1 cellular context compared by ENCODE assay signal in genomic region chr15:40293006-40293405, GRCh38.
TF ChIP-seq lines count a peak whose summit lies in the region.

No MANE protein-coding gene starts in this region.

TF ChIP-seq in IMR-90, 13 proteins besides CTCF, POLR2A, EP300 and RAD21 (continued from another document):
- TF ChIP-seq MAFK (IDR thresholded peaks at IDR 0.05; ENCODE audit: low read depth, low read length), result no peak
- no peak for TF ChIP-seq FOS (IDR thresholded peaks at IDR 0.05; ENCODE audit: low read depth, low read length)
- no peak for TF ChIP-seq NFE2L2 (IDR thresholded peaks at IDR 0.05; ENCODE audit: low read depth, low read length)
- no peak for TF ChIP-seq USF2 (IDR thresholded peaks at IDR 0.05; ENCODE audit: low read depth, low read length)
- TF ChIP-seq CHD1 (IDR thresholded peaks at IDR 0.05; ENCODE audit: low read depth, low read length), result no peak
- TF ChIP-seq CEBPB (IDR thresholded peaks at IDR 0.05; ENCODE audit: low read depth, low read length), result no peak
- no peak for TF ChIP-seq ELK1 (IDR thresholded peaks at IDR 0.05; ENCODE audit: borderline replicate concordance, low read depth, low read length)
- no peak for TF ChIP-seq BHLHE40 (IDR thresholded peaks at IDR 0.05; ENCODE audit: low read depth, low read length)
- TF ChIP-seq SMC3 (IDR thresholded peaks at IDR 0.05; ENCODE audit: low read depth, low read length), result no peak
- TF ChIP-seq MAZ (IDR thresholded peaks at IDR 0.05; ENCODE audit: borderline replicate concordance, low read depth, low read length), result no peak
- TF ChIP-seq RFX5 (IDR thresholded peaks at IDR 0.05; ENCODE audit: low read depth, low read length), result no peak
- no peak for TF ChIP-seq RCOR1 (IDR thresholded peaks at IDR 0.05; ENCODE audit: insufficient replicate concordance, low read length)
TF ChIP-seq in IMR-90: peak in this region for 0.
